1 cellular context compared by ENCODE assay signal in the genomic region with DNA sequence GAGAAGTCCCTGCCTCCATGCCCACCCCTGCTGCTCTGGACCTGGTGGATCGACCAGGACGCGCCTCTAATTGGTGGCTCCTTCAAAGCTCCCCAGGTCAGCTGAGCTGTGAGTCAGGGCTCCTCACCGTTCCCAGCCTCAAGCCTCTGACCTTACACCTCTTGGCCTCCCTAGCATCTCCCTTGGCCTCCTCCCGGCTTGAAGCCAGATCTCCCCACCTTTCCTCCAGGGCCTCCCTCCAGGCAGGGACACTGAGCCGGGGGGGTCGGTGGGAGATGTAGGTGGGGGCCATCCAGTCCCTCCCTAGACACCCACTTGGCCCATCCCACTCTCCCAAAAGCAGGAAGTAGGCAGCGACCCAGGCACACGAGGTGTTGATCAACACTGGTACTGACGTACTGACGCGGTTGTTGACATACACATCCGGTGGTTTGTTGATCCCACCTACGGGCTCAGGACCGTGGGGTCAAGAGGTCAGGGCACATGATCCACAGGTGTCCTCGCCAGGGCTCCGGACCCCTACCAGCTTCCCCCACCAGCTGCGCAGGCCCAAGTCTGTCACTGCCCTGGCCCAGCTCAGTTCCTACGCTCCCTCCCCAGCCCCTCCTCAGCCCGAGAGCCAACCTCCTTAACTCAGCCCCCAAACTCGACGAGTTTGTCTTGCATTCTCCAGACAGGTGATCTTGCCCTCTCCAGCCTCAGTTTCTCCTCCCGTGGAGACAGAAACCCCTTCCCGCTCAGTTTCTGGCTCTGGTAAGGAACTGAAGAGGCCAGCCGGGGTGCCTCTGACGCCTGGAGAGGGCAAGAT.
A peak's percentile ranks its signal among the peaks of the same experiment; 100 is the strongest.
TF ChIP-seq lines count a peak whose summit lies in the region.

No MANE protein-coding gene starts in this region.

TF ChIP-seq in HepG2, 621 proteins besides CTCF, POLR2A, EP300 and RAD21 (continued from another document and continues in another):
- TF ChIP-seq, protein P1, sequence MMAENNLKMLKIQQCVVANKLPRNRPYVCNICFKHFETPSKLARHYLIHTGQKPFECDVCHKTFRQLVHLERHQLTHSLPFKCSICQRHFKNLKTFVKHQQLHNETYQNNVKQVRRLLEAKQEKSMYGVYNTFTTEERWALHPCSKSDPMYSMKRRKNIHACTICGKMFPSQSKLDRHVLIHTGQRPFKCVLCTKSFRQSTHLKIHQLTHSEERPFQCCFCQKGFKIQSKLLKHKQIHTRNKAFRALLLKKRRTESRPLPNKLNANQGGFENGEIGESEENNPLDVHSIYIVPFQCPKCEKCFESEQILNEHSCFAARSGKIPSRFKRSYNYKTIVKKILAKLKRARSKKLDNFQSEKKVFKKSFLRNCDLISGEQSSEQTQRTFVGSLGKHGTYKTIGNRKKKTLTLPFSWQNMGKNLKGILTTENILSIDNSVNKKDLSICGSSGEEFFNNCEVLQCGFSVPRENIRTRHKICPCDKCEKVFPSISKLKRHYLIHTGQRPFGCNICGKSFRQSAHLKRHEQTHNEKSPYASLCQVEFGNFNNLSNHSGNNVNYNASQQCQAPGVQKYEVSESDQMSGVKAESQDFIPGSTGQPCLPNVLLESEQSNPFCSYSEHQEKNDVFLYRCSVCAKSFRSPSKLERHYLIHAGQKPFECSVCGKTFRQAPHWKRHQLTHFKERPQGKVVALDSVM (CRISPR knock-in tag; IDR thresholded peaks at IDR 0.05), result peak; percentile 10; the same call in 1 of the 2 replicates
- TF ChIP-seq, protein P2, sequence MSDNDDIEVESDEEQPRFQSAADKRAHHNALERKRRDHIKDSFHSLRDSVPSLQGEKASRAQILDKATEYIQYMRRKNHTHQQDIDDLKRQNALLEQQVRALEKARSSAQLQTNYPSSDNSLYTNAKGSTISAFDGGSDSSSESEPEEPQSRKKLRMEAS (IDR thresholded peaks at IDR 0.05), result peak; percentile 75
- TF ChIP-seq ZNF513 (CRISPR knock-in tag; conservative IDR thresholded peaks at IDR 0.05) (no peak), TEAD3 (CRISPR knock-in tag; optimal IDR thresholded peaks at IDR 0.05; ENCODE audit: borderline replicate concordance) (peak; percentile 19), THAP11 (CRISPR knock-in tag; IDR thresholded peaks at IDR 0.05) (peak; percentile 79), HOXA3 (CRISPR knock-in tag; IDR thresholded peaks at IDR 0.05) (peak; percentile 56; the same call in 1 of the 2 replicates), ZNF687 (CRISPR knock-in tag; IDR thresholded peaks at IDR 0.05) (peak; percentile 63), ZNF407 (CRISPR knock-in tag; IDR thresholded peaks at IDR 0.05; ENCODE audit: not compliant biosample characterization) (peak; percentile 19), RXRA (CRISPR knock-in tag; IDR thresholded peaks at IDR 0.05) (peak; percentile 66), NR2F1 (CRISPR knock-in tag; IDR thresholded peaks at IDR 0.05) (peak; percentile 74 to 77; a peak in 3 of 4 replicates), ZNF121 (CRISPR knock-in tag; IDR thresholded peaks at IDR 0.05) (peak; percentile 61; the same call in 1 of the 2 replicates), SMAD3 (CRISPR knock-in tag; IDR thresholded peaks at IDR 0.05) (0 out of 2 replicates have a peak, but pooled peaks have one; percentile 24), CREM (IDR thresholded peaks at IDR 0.05) (peak; percentile 48; the same call in 1 of the 2 replicates), CREM (CRISPR knock-in tag; IDR thresholded peaks at IDR 0.05) (no peak), ZNF343 (CRISPR knock-in tag; IDR thresholded peaks at IDR 0.05) (0 out of 2 replicates have a peak, but pooled peaks have one; percentile 9), TFE3 (CRISPR knock-in tag; IDR thresholded peaks at IDR 0.05) (0 out of 2 replicates have a peak, but pooled peaks have one; percentile 45), MIER2 (CRISPR knock-in tag; IDR thresholded peaks at IDR 0.05) (no peak), ZFP36 (IDR thresholded peaks at IDR 0.05; ENCODE audit: borderline replicate concordance, low read depth, low read length, partially characterized antibody) (no peak), TGIF2 (CRISPR knock-in tag; IDR thresholded peaks at IDR 0.05) (peak; percentile 74; the same call in 1 of the 2 replicates), ZNF891 (CRISPR knock-in tag; IDR thresholded peaks at IDR 0.05) (no peak), ZNF124 (CRISPR knock-in tag; IDR thresholded peaks at IDR 0.05) (no peak), ZNF350 (CRISPR knock-in tag; IDR thresholded peaks at IDR 0.05; ENCODE audit: borderline replicate concordance, low read depth) (peak; percentile 35; the same call in 1 of the 2 replicates), MED8 (CRISPR knock-in tag; IDR thresholded peaks at IDR 0.05; ENCODE audit: insufficient replicate concordance) (no peak), MIER3 (CRISPR knock-in tag; IDR thresholded peaks at IDR 0.05; ENCODE audit: borderline replicate concordance) (peak; percentile 43; the same call in 1 of the 2 replicates)
- TF ChIP-seq, protein P3, sequence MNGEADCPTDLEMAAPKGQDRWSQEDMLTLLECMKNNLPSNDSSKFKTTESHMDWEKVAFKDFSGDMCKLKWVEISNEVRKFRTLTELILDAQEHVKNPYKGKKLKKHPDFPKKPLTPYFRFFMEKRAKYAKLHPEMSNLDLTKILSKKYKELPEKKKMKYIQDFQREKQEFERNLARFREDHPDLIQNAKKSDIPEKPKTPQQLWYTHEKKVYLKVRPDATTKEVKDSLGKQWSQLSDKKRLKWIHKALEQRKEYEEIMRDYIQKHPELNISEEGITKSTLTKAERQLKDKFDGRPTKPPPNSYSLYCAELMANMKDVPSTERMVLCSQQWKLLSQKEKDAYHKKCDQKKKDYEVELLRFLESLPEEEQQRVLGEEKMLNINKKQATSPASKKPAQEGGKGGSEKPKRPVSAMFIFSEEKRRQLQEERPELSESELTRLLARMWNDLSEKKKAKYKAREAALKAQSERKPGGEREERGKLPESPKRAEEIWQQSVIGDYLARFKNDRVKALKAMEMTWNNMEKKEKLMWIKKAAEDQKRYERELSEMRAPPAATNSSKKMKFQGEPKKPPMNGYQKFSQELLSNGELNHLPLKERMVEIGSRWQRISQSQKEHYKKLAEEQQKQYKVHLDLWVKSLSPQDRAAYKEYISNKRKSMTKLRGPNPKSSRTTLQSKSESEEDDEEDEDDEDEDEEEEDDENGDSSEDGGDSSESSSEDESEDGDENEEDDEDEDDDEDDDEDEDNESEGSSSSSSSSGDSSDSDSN (CRISPR knock-in tag; IDR thresholded peaks at IDR 0.05), result no peak
- TF ChIP-seq, protein P4, sequence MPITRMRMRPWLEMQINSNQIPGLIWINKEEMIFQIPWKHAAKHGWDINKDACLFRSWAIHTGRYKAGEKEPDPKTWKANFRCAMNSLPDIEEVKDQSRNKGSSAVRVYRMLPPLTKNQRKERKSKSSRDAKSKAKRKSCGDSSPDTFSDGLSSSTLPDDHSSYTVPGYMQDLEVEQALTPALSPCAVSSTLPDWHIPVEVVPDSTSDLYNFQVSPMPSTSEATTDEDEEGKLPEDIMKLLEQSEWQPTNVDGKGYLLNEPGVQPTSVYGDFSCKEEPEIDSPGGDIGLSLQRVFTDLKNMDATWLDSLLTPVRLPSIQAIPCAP (CRISPR knock-in tag; IDR thresholded peaks at IDR 0.05; ENCODE audit: low read depth), result no peak
